ENCODE assay signal across 1 cellular context in genomic region chr1:109277434-109278204, GRCh38.
TF ChIP-seq lines count a peak whose summit lies in the region.

No MANE protein-coding gene starts in this region.

TF ChIP-seq in K562, 482 proteins besides CTCF, POLR2A, EP300 and RAD21 (continued from another document and continues in another):
- TF ChIP-seq CTCFL (IDR thresholded peaks at IDR 0.05; ENCODE audit: borderline replicate concordance, insufficient read depth, low read depth, low read length, poor library complexity, severe bottlenecking) (peak; percentile 28), JUND (IDR thresholded peaks at IDR 0.05; ENCODE audit: borderline replicate concordance, low read depth, low read length) (peak; percentile 61), JUND (tag; IDR thresholded peaks at IDR 0.05; ENCODE audit: borderline replicate concordance, low read depth, low read length) (peak; percentile 56; the same call in 1 of the 3 replicates), STAG1 (CRISPR knock-in tag; IDR thresholded peaks at IDR 0.05; ENCODE audit: borderline replicate concordance) (peak; percentile 49; the same call in 1 of the 2 replicates), CXXC5 (CRISPR knock-in tag; IDR thresholded peaks at IDR 0.05) (0 out of 2 replicates have a peak, but pooled peaks have one; percentile 18), CBX1 (IDR thresholded peaks at IDR 0.05; ENCODE audit: low read depth) (0 out of 2 replicates have a peak, but pooled peaks have one; percentile 43), CC2D1A (IDR thresholded peaks at IDR 0.05) (peak; percentile 79), KHSRP (IDR thresholded peaks at IDR 0.05) (no peak), NCOA1 (IDR thresholded peaks at IDR 0.05; ENCODE audit: low read depth) (0 out of 2 replicates have a peak, but pooled peaks have one; percentile 34), CBFB (CRISPR knock-in tag; IDR thresholded peaks at IDR 0.05) (0 out of 2 replicates have a peak, but pooled peaks have one; percentile 68), ZBTB8A (IDR thresholded peaks at IDR 0.05; ENCODE audit: partially characterized antibody) (no peak), ELF1 (tag; IDR thresholded peaks at IDR 0.05) (no peak), SMAD3 (CRISPR knock-in tag; conservative IDR thresholded peaks at IDR 0.05) (no peak), MEF2D (tag; conservative IDR thresholded peaks at IDR 0.05; ENCODE audit: low read depth) (no peak), NR1H2 (CRISPR knock-in tag; IDR thresholded peaks at IDR 0.05) (no peak), ZNF224 (CRISPR knock-in tag; IDR thresholded peaks at IDR 0.05) (no peak), PRDM10 (IDR thresholded peaks at IDR 0.05; ENCODE audit: partially characterized antibody) (peak; percentile 20), HNRNPLL (IDR thresholded peaks at IDR 0.05; ENCODE audit: low read depth, low read length, poor library complexity, severe bottlenecking) (no peak), ATF7 (IDR thresholded peaks at IDR 0.05) (0 out of 2 replicates have a peak, but pooled peaks have one; percentile 40), FOXK2 (conservative IDR thresholded peaks at IDR 0.05 in 1 of 2, IDR thresholded peaks at IDR 0.05 in 1 of 2; ENCODE audit: low read depth in 2 of 2) (peak in 1 of 2 experiments; percentile 74; a peak in 1 of 4 replicates), PCBP1 (IDR thresholded peaks at IDR 0.05; ENCODE audit: low read depth, low read length, poor library complexity, severe bottlenecking) (no peak), NBN (IDR thresholded peaks at IDR 0.05; ENCODE audit: low read depth) (no peak), NR3C1 (CRISPR knock-in tag; IDR thresholded peaks at IDR 0.05) (no peak), ZKSCAN3 (CRISPR knock-in tag; IDR thresholded peaks at IDR 0.05) (no peak), ZNF124 (CRISPR knock-in tag; IDR thresholded peaks at IDR 0.05) (no peak), GTF2E2 (tag; IDR thresholded peaks at IDR 0.05) (no peak), TFAP4 (CRISPR knock-in tag; IDR thresholded peaks at IDR 0.05; ENCODE audit: borderline replicate concordance) (peak; percentile 63; the same call in 1 of the 2 replicates), YY1 (IDR thresholded peaks at IDR 0.05; ENCODE audit: borderline replicate concordance in 1 of 3, control insufficient read depth in 1 of 3, extremely low read depth in 1 of 3, insufficient read depth in 3 of 3, insufficient read length in 1 of 3, insufficient replicate concordance in 2 of 3, low read depth in 1 of 3, low read length in 2 of 3) (peak in 2 of 3 experiments; percentile 67 to 69), CBX5 (IDR thresholded peaks at IDR 0.05; ENCODE audit: borderline replicate concordance, low read depth) (0 out of 2 replicates have a peak, but pooled peaks have one; percentile 8), HNRNPUL1 (IDR thresholded peaks at IDR 0.05; ENCODE audit: low read length) (no peak), FOXP4 (CRISPR knock-in tag; IDR thresholded peaks at IDR 0.05; ENCODE audit: borderline replicate concordance) (peak; percentile 62; the same call in 1 of the 2 replicates)
- TF ChIP-seq, protein P1, sequence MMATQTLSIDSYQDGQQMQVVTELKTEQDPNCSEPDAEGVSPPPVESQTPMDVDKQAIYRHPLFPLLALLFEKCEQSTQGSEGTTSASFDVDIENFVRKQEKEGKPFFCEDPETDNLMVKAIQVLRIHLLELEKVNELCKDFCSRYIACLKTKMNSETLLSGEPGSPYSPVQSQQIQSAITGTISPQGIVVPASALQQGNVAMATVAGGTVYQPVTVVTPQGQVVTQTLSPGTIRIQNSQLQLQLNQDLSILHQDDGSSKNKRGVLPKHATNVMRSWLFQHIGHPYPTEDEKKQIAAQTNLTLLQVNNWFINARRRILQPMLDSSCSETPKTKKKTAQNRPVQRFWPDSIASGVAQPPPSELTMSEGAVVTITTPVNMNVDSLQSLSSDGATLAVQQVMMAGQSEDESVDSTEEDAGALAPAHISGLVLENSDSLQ (IDR thresholded peaks at IDR 0.05) = 0 out of 2 replicates have a peak, but pooled peaks have one; percentile 3
- TF ChIP-seq, protein P2, sequence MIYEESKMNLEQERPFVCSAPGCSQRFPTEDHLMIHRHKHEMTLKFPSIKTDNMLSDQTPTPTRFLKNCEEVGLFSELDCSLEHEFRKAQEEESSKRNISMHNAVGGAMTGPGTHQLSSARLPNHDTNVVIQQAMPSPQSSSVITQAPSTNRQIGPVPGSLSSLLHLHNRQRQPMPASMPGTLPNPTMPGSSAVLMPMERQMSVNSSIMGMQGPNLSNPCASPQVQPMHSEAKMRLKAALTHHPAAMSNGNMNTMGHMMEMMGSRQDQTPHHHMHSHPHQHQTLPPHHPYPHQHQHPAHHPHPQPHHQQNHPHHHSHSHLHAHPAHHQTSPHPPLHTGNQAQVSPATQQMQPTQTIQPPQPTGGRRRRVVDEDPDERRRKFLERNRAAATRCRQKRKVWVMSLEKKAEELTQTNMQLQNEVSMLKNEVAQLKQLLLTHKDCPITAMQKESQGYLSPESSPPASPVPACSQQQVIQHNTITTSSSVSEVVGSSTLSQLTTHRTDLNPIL (CRISPR knock-in tag; IDR thresholded peaks at IDR 0.05) = no peak
- TF ChIP-seq, protein P3, sequence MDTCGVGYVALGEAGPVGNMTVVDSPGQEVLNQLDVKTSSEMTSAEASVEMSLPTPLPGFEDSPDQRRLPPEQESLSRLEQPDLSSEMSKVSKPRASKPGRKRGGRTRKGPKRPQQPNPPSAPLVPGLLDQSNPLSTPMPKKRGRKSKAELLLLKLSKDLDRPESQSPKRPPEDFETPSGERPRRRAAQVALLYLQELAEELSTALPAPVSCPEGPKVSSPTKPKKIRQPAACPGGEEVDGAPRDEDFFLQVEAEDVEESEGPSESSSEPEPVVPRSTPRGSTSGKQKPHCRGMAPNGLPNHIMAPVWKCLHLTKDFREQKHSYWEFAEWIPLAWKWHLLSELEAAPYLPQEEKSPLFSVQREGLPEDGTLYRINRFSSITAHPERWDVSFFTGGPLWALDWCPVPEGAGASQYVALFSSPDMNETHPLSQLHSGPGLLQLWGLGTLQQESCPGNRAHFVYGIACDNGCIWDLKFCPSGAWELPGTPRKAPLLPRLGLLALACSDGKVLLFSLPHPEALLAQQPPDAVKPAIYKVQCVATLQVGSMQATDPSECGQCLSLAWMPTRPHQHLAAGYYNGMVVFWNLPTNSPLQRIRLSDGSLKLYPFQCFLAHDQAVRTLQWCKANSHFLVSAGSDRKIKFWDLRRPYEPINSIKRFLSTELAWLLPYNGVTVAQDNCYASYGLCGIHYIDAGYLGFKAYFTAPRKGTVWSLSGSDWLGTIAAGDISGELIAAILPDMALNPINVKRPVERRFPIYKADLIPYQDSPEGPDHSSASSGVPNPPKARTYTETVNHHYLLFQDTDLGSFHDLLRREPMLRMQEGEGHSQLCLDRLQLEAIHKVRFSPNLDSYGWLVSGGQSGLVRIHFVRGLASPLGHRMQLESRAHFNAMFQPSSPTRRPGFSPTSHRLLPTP (IDR thresholded peaks at IDR 0.05; ENCODE audit: borderline replicate concordance, extremely low read depth, insufficient read length) = no peak
